In genomic region chr17:82703935-82704865, GRCh38 we compare ENCODE assay signal across 1 cellular context.
TF ChIP-seq lines count a peak whose summit lies in the region.

No MANE protein-coding gene starts in this region.

TF ChIP-seq in HepG2, 621 proteins besides CTCF, POLR2A, EP300 and RAD21 (continued from another document):
- TF ChIP-seq ZBTB40 (IDR thresholded peaks at IDR 0.05) = no peak
- TF ChIP-seq ZBTB40 (CRISPR knock-in tag; IDR thresholded peaks at IDR 0.05) = peak; percentile 69; the same call in 1 of the 2 replicates
- TF ChIP-seq ZNF691 (CRISPR knock-in tag; IDR thresholded peaks at IDR 0.05; ENCODE audit: borderline replicate concordance, low read depth) = peak; percentile 31; the same call in 1 of the 2 replicates
- TF ChIP-seq ZBTB42 (CRISPR knock-in tag; IDR thresholded peaks at IDR 0.05) = no peak
- peak; percentile 81 for TF ChIP-seq NR2C2 (CRISPR knock-in tag; IDR thresholded peaks at IDR 0.05; ENCODE audit: borderline replicate concordance)
- TF ChIP-seq SNAI1 (CRISPR knock-in tag; IDR thresholded peaks at IDR 0.05; ENCODE audit: borderline replicate concordance) = 0 out of 2 replicates have a peak, but pooled peaks have one; percentile 50
- TF ChIP-seq ZNF724P (CRISPR knock-in tag; IDR thresholded peaks at IDR 0.05; ENCODE audit: borderline replicate concordance) = peak; percentile 76; the same call in 1 of the 2 replicates
- no peak for TF ChIP-seq ZBTB37 (CRISPR knock-in tag; IDR thresholded peaks at IDR 0.05)
- TF ChIP-seq, protein P1, sequence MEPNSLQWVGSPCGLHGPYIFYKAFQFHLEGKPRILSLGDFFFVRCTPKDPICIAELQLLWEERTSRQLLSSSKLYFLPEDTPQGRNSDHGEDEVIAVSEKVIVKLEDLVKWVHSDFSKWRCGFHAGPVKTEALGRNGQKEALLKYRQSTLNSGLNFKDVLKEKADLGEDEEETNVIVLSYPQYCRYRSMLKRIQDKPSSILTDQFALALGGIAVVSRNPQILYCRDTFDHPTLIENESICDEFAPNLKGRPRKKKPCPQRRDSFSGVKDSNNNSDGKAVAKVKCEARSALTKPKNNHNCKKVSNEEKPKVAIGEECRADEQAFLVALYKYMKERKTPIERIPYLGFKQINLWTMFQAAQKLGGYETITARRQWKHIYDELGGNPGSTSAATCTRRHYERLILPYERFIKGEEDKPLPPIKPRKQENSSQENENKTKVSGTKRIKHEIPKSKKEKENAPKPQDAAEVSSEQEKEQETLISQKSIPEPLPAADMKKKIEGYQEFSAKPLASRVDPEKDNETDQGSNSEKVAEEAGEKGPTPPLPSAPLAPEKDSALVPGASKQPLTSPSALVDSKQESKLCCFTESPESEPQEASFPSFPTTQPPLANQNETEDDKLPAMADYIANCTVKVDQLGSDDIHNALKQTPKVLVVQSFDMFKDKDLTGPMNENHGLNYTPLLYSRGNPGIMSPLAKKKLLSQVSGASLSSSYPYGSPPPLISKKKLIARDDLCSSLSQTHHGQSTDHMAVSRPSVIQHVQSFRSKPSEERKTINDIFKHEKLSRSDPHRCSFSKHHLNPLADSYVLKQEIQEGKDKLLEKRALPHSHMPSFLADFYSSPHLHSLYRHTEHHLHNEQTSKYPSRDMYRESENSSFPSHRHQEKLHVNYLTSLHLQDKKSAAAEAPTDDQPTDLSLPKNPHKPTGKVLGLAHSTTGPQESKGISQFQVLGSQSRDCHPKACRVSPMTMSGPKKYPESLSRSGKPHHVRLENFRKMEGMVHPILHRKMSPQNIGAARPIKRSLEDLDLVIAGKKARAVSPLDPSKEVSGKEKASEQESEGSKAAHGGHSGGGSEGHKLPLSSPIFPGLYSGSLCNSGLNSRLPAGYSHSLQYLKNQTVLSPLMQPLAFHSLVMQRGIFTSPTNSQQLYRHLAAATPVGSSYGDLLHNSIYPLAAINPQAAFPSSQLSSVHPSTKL (CRISPR knock-in tag; IDR thresholded peaks at IDR 0.05) = peak; percentile 62
- 0 out of 2 replicates have a peak, but pooled peaks have one; percentile 16 for TF ChIP-seq ZNF780A (CRISPR knock-in tag; IDR thresholded peaks at IDR 0.05)
- TF ChIP-seq ZNF761 (CRISPR knock-in tag; conservative IDR thresholded peaks at IDR 0.05) = 0 out of 2 replicates have a peak, but pooled peaks have one; percentile 68
- no peak for TF ChIP-seq RBFOX2 (IDR thresholded peaks at IDR 0.05; ENCODE audit: low read depth, low read length)
- TF ChIP-seq RFXAP (CRISPR knock-in tag; IDR thresholded peaks at IDR 0.05; ENCODE audit: borderline replicate concordance) = peak; percentile 39; the same call in 1 of the 2 replicates
- TF ChIP-seq, protein P2, sequence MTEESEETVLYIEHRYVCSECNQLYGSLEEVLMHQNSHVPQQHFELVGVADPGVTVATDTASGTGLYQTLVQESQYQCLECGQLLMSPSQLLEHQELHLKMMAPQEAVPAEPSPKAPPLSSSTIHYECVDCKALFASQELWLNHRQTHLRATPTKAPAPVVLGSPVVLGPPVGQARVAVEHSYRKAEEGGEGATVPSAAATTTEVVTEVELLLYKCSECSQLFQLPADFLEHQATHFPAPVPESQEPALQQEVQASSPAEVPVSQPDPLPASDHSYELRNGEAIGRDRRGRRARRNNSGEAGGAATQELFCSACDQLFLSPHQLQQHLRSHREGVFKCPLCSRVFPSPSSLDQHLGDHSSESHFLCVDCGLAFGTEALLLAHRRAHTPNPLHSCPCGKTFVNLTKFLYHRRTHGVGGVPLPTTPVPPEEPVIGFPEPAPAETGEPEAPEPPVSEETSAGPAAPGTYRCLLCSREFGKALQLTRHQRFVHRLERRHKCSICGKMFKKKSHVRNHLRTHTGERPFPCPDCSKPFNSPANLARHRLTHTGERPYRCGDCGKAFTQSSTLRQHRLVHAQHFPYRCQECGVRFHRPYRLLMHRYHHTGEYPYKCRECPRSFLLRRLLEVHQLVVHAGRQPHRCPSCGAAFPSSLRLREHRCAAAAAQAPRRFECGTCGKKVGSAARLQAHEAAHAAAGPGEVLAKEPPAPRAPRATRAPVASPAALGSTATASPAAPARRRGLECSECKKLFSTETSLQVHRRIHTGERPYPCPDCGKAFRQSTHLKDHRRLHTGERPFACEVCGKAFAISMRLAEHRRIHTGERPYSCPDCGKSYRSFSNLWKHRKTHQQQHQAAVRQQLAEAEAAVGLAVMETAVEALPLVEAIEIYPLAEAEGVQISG (CRISPR knock-in tag; IDR thresholded peaks at IDR 0.05) = peak; percentile 50; the same call in 1 of the 2 replicates
- peak; percentile 31 for TF ChIP-seq GABPB1 (CRISPR knock-in tag; IDR thresholded peaks at IDR 0.05)
- TF ChIP-seq ZNF251 (CRISPR knock-in tag; IDR thresholded peaks at IDR 0.05) = 0 out of 2 replicates have a peak, but pooled peaks have one; percentile 65
- TF ChIP-seq SIN3B (IDR thresholded peaks at IDR 0.05; ENCODE audit: low read length) = no peak
- TF ChIP-seq ATF2 (CRISPR knock-in tag; IDR thresholded peaks at IDR 0.05) = no peak
- TF ChIP-seq ZNF569 (CRISPR knock-in tag; IDR thresholded peaks at IDR 0.05; ENCODE audit: borderline replicate concordance) = no peak
- peak; percentile 77 for TF ChIP-seq ZBTB7B (CRISPR knock-in tag; IDR thresholded peaks at IDR 0.05)
- peak; percentile 21; the same call in 1 of the 2 replicates for TF ChIP-seq ZNF232 (CRISPR knock-in tag; IDR thresholded peaks at IDR 0.05; ENCODE audit: borderline replicate concordance)
